8 cellular contexts compared by ENCODE assay signal in the genomic region with DNA sequence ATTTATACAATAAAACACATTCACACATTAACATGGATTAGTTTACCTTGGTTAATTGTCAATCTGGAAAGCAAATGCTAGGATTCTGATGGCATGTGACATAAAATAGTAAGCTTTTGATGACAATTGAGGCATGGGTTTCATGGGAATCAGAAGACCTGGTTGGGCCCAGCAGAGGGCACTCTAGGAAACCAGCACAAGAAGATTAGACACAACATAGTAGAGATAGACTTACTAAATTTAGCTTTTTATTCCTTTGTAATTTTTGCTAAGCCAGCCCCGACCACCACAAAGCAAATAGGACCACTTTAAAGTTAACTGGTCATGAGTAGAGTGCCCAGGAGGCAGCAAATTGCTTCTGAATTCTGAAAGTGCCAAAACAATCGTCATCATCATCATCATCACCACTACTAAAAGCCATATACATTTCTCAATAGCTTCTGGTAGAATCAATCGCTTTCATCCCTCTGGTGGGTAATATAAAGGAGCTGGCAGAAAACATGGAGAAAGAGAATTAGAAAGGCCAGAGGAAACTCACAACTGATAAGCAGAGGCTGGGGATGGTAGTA.
DNase-seq lines count a peak whose midpoint lies in the region; ATAC-seq and TF ChIP-seq lines count a peak whose summit lies in the region.

No MANE protein-coding gene starts in this region.

- H3K4me1 Mint-ChIP-seq in CD8-positive, alpha-beta memory T cell = no peaks in the 10 kb centered on the region
- no peaks in the 10 kb centered on the region for H3K4me1 Mint-ChIP-seq in activated T-cell treated with anti-CD3 and anti-CD28 coated beads, Interleukin-2, amount 50 U/mL, for 4 hours (ENCODE audit: low read depth)

- no peaks in the 10 kb centered on the region for H3K36me3 Mint-ChIP-seq in CD8-positive, alpha-beta memory T cell
- H3K36me3 Mint-ChIP-seq in activated T-cell treated with anti-CD3 and anti-CD28 coated beads, Interleukin-2, amount 50 U/mL, for 4 hours (ENCODE audit: insufficient read depth) = no peaks in the 10 kb centered on the region

- no peaks in the 10 kb centered on the region for H3K27me3 ChIP-seq in CD8-positive, alpha-beta memory T cell (ENCODE audit: insufficient read depth, low read length, poor library complexity, severe bottlenecking)
- H3K27me3 ChIP-seq in hepatocyte = no peaks in the 10 kb centered on the region

- peak; percentile 26 for TF ChIP-seq CTCF in hepatocyte (IDR thresholded peaks at IDR 0.05; ENCODE audit: poor library complexity)

- H3K36me3 ChIP-seq in CD8-positive, alpha-beta memory T cell (ENCODE audit: insufficient read depth, low read length) = no peaks in the 10 kb centered on the region
- no peaks in the 10 kb centered on the region for H3K36me3 ChIP-seq in hepatocyte (replicated peaks; ENCODE audit: insufficient read depth, low read depth)

- no peaks in the 10 kb centered on the region for H4K20me1 ChIP-seq in hepatocyte (ENCODE audit: insufficient read depth, poor library complexity, severe bottlenecking)

- no peaks in the 10 kb centered on the region for H3K79me2 ChIP-seq in hepatocyte

- peak in 1 of 5 donors; percentile 11 for DNase-seq in CD8-positive, alpha-beta memory T cell
- DNase-seq in HT-29 (ENCODE audit: low spot score) (peak; percentile 24), hepatocyte (ENCODE audit: low spot score) (peak; percentile 24), NCI-H1417 (lab: John Stamatoyannopoulos, UW) (no peak), NCI-H1694 (lab: John Stamatoyannopoulos, UW) (no peak)
- DNase-seq in activated T-cell treated with anti-CD3 and anti-CD28 coated beads, Interleukin-2, amount 50 U/mL, for 4 hours = peak; percentile 11
- peak in 2 of 3 experiments; percentile 3 to 31 for DNase-seq in stimulated activated CD4-positive, alpha-beta T cell treated with anti-CD3 and anti-CD28 coated beads, TNF-alpha, amount 100 ng/mL, for 24 hours (ENCODE audit: low read depth in 3 of 3)

- no peak overlapping the region for H3K27ac Mint-ChIP-seq in CD8-positive, alpha-beta memory T cell

- H3K4me2 ChIP-seq in hepatocyte = no peak overlapping the region

- ATAC-seq in activated T-cell treated with anti-CD3 and anti-CD28 coated beads, Interleukin-2, amount 50 U/mL, for 4 hours = no peak
- ATAC-seq in HG02571 (IDR thresholded peaks at IDR 0.05; ENCODE audit: unreplicated experiment) = no peak

- H3K27ac ChIP-seq in CD8-positive, alpha-beta memory T cell (ENCODE audit: low read depth, low read length) = peak overlapping the region; percentile 26
- peak overlapping the region; percentile 64 for H3K27ac ChIP-seq in hepatocyte

- 86% methylated on average over 3 of the region's 3 CpGs for WGBS in hepatocyte (ENCODE audit: low lambda C conversion rate, missing lambda C conversion rate)

- no peaks in the 10 kb centered on the region for H3K9me2 ChIP-seq in hepatocyte (replicated peaks; ENCODE audit: insufficient read depth)

- no peak overlapping the region for H2AFZ ChIP-seq in hepatocyte

- CTCF ChIA-PET in CD8-positive, alpha-beta memory T cell (lab: Charles Lee) = interaction anchor here (0.8 to 9.5 kb wide), 6 partner anchors 9 to 199 kb away, joined by 3 to 137 read pairs (median 3); a partner anchor contains a TSS

- no peaks in the 10 kb centered on the region for H3K4me1 ChIP-seq in CD8-positive, alpha-beta memory T cell (ENCODE audit: insufficient read depth, low read length)
- H3K4me1 ChIP-seq in hepatocyte (ENCODE audit: insufficient read depth) = peaks cover 5% of the 10 kb centered on the region

- no peak overlapping the region for H3K4me3 ChIP-seq in CD8-positive, alpha-beta memory T cell (ENCODE audit: low read length)
- H3K4me3 ChIP-seq in hepatocyte = no peak overlapping the region

- no peaks in the 10 kb centered on the region for H3K9me3 Mint-ChIP-seq in CD8-positive, alpha-beta memory T cell
- H3K9me3 Mint-ChIP-seq in activated T-cell treated with anti-CD3 and anti-CD28 coated beads, Interleukin-2, amount 50 U/mL, for 4 hours = no peaks in the 10 kb centered on the region

- no peak overlapping the region for H3K4me3 Mint-ChIP-seq in CD8-positive, alpha-beta memory T cell
- no peak overlapping the region for H3K4me3 Mint-ChIP-seq in activated T-cell treated with anti-CD3 and anti-CD28 coated beads, Interleukin-2, amount 50 U/mL, for 4 hours

- no peaks in the 10 kb centered on the region for H3K9me3 ChIP-seq in CD8-positive, alpha-beta memory T cell (ENCODE audit: low read length)
- no peaks in the 10 kb centered on the region for H3K9me3 ChIP-seq in hepatocyte (ENCODE audit: low read depth)

- POLR2A ChIA-PET in CD8-positive, alpha-beta memory T cell (lab: Charles Lee) = interaction anchor here (1.9 kb wide), 1 partner anchor 163 kb away, joined by 6 read pairs; a partner anchor contains a TSS

- peaks cover 0 to 21% of the 10 kb centered on the region in 2 donors for H3K27me3 Mint-ChIP-seq in CD8-positive, alpha-beta memory T cell
- H3K27me3 Mint-ChIP-seq in activated T-cell treated with anti-CD3 and anti-CD28 coated beads, Interleukin-2, amount 50 U/mL, for 4 hours (ENCODE audit: low read depth) = peaks cover 6% of the 10 kb centered on the region

Comparison
In these comparisons a context has a peak if more than half of its experiments do, and no peak if none do; other contexts are left out.
1. DNase-seq: peak in HT-29 (single experiment), activated T-cell treated with anti-CD3 and anti-CD28 coated beads, Interleukin-2, amount 50 U/mL, for 4 hours (single experiment), hepatocyte (single experiment) and stimulated activated CD4-positive, alpha-beta T cell treated with anti-CD3 and anti-CD28 coated beads, TNF-alpha, amount 100 ng/mL, for 24 hours (2 of 3); none in NCI-H1417 (0 of 3) and NCI-H1694 (single experiment).